8 cellular contexts compared by ENCODE assay signal in genomic region chrX:12790878-12791252, GRCh38. TPM values are rescaled to one million over a fixed set of nuclear protein-coding genes. Genes with fewer than 3 reads are reported as not detected.
A peak's percentile ranks its signal among the peaks of the same experiment; 100 is the strongest.
DNase-seq lines count a peak whose midpoint lies in the region; ATAC-seq and TF ChIP-seq lines count a peak whose summit lies in the region.

No MANE protein-coding gene starts in this region.

- H4K20me1 ChIP-seq in hepatocyte (ENCODE audit: insufficient read depth, poor library complexity, severe bottlenecking) = no peaks in the 10 kb centered on the region

- peak overlapping the region; percentile 81 for H3K27ac Mint-ChIP-seq in stimulated activated effector memory CD8-positive, alpha-beta T cell treated with anti-CD3 and anti-CD28 coated beads, Interleukin-12 subunit alpha, Interleukin-12 subunit beta, amount 100 ng/mL, for 72 hours

- no peaks in the 10 kb centered on the region; the same call in 1 of the 2 replicates for H3K36me3 ChIP-seq in WERI-Rb-1
- no peaks in the 10 kb centered on the region for H3K36me3 ChIP-seq in hepatocyte (replicated peaks; ENCODE audit: insufficient read depth, low read depth)

- H3K9me3 ChIP-seq in WERI-Rb-1 (ENCODE audit: severe bottlenecking) (no peaks in the 10 kb centered on the region), hepatocyte (ENCODE audit: low read depth) (no peaks in the 10 kb centered on the region)

- H3K4me1 Mint-ChIP-seq in stimulated activated effector memory CD8-positive, alpha-beta T cell treated with anti-CD3 and anti-CD28 coated beads, Interleukin-12 subunit alpha, Interleukin-12 subunit beta, amount 100 ng/mL, for 72 hours = peaks cover 9% of the 10 kb centered on the region

- ATAC-seq in GM19023 (IDR thresholded peaks at IDR 0.05; ENCODE audit: unreplicated experiment) (peak; percentile 26), HG02852 (IDR thresholded peaks at IDR 0.05; ENCODE audit: unreplicated experiment) (peak; percentile 26)
- ATAC-seq in stimulated activated effector memory CD8-positive, alpha-beta T cell treated with anti-CD3 and anti-CD28 coated beads, Interleukin-12 subunit alpha, Interleukin-12 subunit beta, amount 100 ng/mL, for 72 hours = peak; percentile 36

- peak overlapping the region; percentile 61 for H3K4me3 ChIP-seq in WERI-Rb-1 (ENCODE audit: low read depth, low read length)
- H3K4me3 ChIP-seq in hepatocyte = peak overlapping the region; percentile 52

- DNase-seq in WERI-Rb-1 (no peak), hepatocyte (ENCODE audit: low spot score) (no peak), NAMALWA (ENCODE audit: low spot score) (no peak), HuH-7 (ENCODE audit: low spot score) (no peak)
- DNase-seq in stimulated activated effector memory CD8-positive, alpha-beta T cell treated with anti-CD3 and anti-CD28 coated beads, Interleukin-12 subunit alpha, Interleukin-12 subunit beta, amount 100 ng/mL, for 72 hours (ENCODE audit: low spot score in 2 of 2) = no peak
- no peak for DNase-seq in stimulated activated CD4-positive, alpha-beta T cell treated with anti-CD3 and anti-CD28 coated beads, Interleukin-4, amount 100 ng/mL, for 24 hours

- peak overlapping the region; percentile 80 for H3K4me2 ChIP-seq in hepatocyte

- H2AFZ ChIP-seq in hepatocyte = peak overlapping the region; percentile 71

- no peaks in the 10 kb centered on the region for H3K9me2 ChIP-seq in hepatocyte (replicated peaks; ENCODE audit: insufficient read depth)

- H3K9me3 Mint-ChIP-seq in stimulated activated effector memory CD8-positive, alpha-beta T cell treated with anti-CD3 and anti-CD28 coated beads, Interleukin-12 subunit alpha, Interleukin-12 subunit beta, amount 100 ng/mL, for 72 hours = no peaks in the 10 kb centered on the region

- H3K79me2 ChIP-seq in hepatocyte = peaks cover 14% of the 10 kb centered on the region

- H3K4me3 Mint-ChIP-seq in stimulated activated effector memory CD8-positive, alpha-beta T cell treated with anti-CD3 and anti-CD28 coated beads, Interleukin-12 subunit alpha, Interleukin-12 subunit beta, amount 100 ng/mL, for 72 hours = peak overlapping the region; percentile 74

- H3K27ac ChIP-seq in WERI-Rb-1 = no peak overlapping the region
- no peak overlapping the region for H3K27ac ChIP-seq in hepatocyte

- H3K27me3 ChIP-seq in WERI-Rb-1 (ENCODE audit: insufficient read depth, low read depth, severe bottlenecking) (peaks cover 63% of the 10 kb centered on the region), hepatocyte (no peaks in the 10 kb centered on the region)

- 39% methylated on average over 19 of the region's 21 CpGs for WGBS in hepatocyte (ENCODE audit: low lambda C conversion rate, missing lambda C conversion rate)

- TF ChIP-seq CTCF in WERI-Rb-1 (IDR thresholded peaks at IDR 0.05; ENCODE audit: low read depth, low read length) (no peak), hepatocyte (IDR thresholded peaks at IDR 0.05; ENCODE audit: poor library complexity) (no peak)

- H3K36me3 Mint-ChIP-seq in stimulated activated effector memory CD8-positive, alpha-beta T cell treated with anti-CD3 and anti-CD28 coated beads, Interleukin-12 subunit alpha, Interleukin-12 subunit beta, amount 100 ng/mL, for 72 hours = peaks cover 10% of the 10 kb centered on the region

- no peaks in the 10 kb centered on the region for H3K4me1 ChIP-seq in hepatocyte (ENCODE audit: insufficient read depth)

RNA-seq across cellular contexts. Expression of gene PRPS2, which starts 0.3 kb away (rescaled TPM):
- 52.9 and 60.8 TPM in 2 replicates for total RNA-seq in hepatocyte
- polyA plus RNA-seq in hepatocyte = 58.2 and 64.1 TPM in 2 replicates
